29 cellular contexts compared by ENCODE assay signal in the genomic region with DNA sequence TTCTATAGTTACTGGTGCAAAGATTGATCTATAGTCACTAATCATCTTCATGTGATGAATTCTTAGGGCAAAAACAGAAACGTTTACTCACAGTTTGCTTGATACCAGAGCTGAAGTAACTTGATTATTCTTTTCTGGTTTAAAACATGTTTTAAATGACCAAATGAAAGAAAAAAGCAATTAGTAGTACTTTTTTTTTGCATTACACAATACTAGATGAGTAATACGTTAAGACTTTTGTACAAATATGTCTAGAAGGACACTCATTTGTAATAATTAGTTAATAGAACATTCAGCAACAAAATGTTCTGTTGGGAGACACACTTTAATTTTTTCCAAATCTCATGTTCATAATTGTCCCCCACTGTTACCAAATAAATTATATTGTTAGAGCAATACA.
"Had no signal": no experiment of that assay in that cellular context is flagged by ENCODE, and none has a peak within 500 bp of the region (broad histone marks: within the 10 kb centered on the region; RNA-seq: fewer than 3 reads in every experiment).

No MANE protein-coding gene starts in this region.

- H3K27me3 ChIP-seq: right atrium auricular region, stomach, thyroid gland had no signal

- H3K27ac ChIP-seq: left ventricle myocardium inferior, prostate gland, right atrium auricular region, stomach, thyroid gland had no signal

- H3K4me2 ChIP-seq: smooth muscle cell had no signal

- H3K36me3 ChIP-seq: left ventricle myocardium inferior, prostate gland, right atrium auricular region, stomach, thyroid gland had no signal

- FAIRE-seq: colon, islet of Langerhans had no signal

- H3K9me3 ChIP-seq: left ventricle myocardium inferior, mucosa of descending colon, prostate gland, right atrium auricular region, stomach, thyroid gland had no signal

- DNase-seq: activated CD4-positive, alpha-beta memory T cell treated with anti-CD3 and anti-CD28 coated beads, Interleukin-2, amount 10 ng/mL, durations not matched to agents 7 days and 5 days; activated CD4-positive, alpha-beta T cell treated with anti-CD3 and anti-CD28 coated beads for 1 hour; activated CD4-positive, alpha-beta T cell treated with anti-CD3 and anti-CD28 coated beads, Interleukin-2, amount 10 ng/mL, durations not matched to agents 7 days and 5 days; activated CD8-positive, alpha-beta memory T cell treated with anti-CD3 and anti-CD28 coated beads, Interleukin-2, amount 50 U/mL, for 48 hours; activated gamma-delta T cell; activated naive CD4-positive, alpha-beta T cell treated with anti-CD3 and anti-CD28 coated beads, Interleukin-2, amount 10 ng/mL, durations not matched to agents 7 days and 5 days; activated T-cell treated with anti-CD3 and anti-CD28 coated beads, Interleukin-2, amount 50 U/mL, for 24 hours; amniotic stem cell; effector memory CD4-positive, alpha-beta T cell; erythroblast; foreskin fibroblast; left ventricle myocardium inferior; mucosa of descending colon; stimulated activated CD4-positive, alpha-beta T cell treated with anti-CD3 and anti-CD28 coated beads, Interleukin-1b, Interleukin-23, amount 100 ng/mL, for 48 hours; stimulated activated CD4-positive, alpha-beta T cell treated with anti-CD3 and anti-CD28 coated beads, Interleukin-4, amount 100 ng/mL, for 4 hours; stimulated activated CD8-positive, alpha-beta memory T cell treated with anti-CD3 and anti-CD28 coated beads, Interleukin-4, amount 100 ng/mL, for 48 hours; stomach; SW 1271; T1000; thyroid gland had no signal

- H3K4me1 ChIP-seq: prostate gland, right atrium auricular region, thyroid gland had no signal

- ATAC-seq: mucosa of descending colon; natural killer cell treated with Interleukin-12 subunit alpha and Interleukin-12 subunit beta and Interleukin-15 and Interleukin-18, amount 100 ng/mL, for 72 hours; stimulated activated memory B cell treated with anti-CD40 and anti-IgM and Interleukin-4, amounts not matched to agents 10 μg/mL and 1 μg/mL and 100 μg/mL, for 72 hours; WTC11 had no signal

- H3K4me3 ChIP-seq: left ventricle myocardium inferior, lung, mucosa of descending colon, prostate gland, right atrium auricular region, smooth muscle cell, stomach, thyroid gland had no signal
